Comparison of ENCODE assay signal across 8 cellular contexts in the genomic region with DNA sequence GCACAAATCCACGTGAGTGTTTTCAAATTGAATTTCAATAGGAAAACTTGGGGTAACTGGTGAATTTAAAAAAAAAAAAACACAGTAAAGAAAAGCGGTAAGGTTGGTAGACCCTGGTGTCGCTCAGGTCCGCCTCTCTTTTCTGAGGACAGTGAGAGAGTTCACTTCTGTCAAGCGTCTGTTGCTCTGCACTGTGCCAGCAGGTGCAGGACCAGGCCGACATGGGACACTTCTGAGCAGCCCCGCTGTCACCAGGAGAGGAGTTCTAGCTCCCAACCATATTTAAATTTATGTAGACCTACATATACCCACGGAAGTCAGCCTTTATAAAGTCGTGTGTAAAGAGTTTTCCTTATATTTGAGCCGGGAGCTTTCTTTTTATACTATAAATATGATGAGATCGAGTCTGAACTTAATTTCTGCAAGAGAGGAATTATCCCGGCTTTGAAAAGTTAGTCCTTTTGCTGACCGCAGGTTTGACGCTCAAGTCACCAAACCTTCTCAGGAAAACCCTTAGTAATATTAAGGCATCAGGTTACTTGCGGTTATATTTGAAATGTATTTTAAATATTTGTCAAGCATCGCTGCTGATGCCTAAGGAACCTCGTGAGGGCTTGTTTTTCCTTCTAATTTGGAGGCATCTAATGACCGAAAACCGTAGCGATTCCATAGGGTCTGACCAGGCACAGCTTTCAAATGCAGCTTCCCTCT. TPM values are rescaled to one million over a fixed set of nuclear protein-coding genes. Genes with fewer than 3 reads are reported as not detected.
DNase-seq lines count a peak whose midpoint lies in the region; ATAC-seq lines count a peak whose summit lies in the region.

No MANE protein-coding gene starts in this region.

- H3K4me3 ChIP-seq in neuron (ENCODE audit: low read length) (peak overlapping the region; percentile 50), SJCRH30 (no peak overlapping the region)

- ATAC-seq in GM18870 (IDR thresholded peaks at IDR 0.05; ENCODE audit: unreplicated experiment) (peak; percentile 40), HG02884 (IDR thresholded peaks at IDR 0.05; ENCODE audit: unreplicated experiment) (peak; percentile 29)

- H3K4me1 ChIP-seq in neuron (ENCODE audit: insufficient read depth, low read length), result peaks cover 21% of the 10 kb centered on the region
- no peaks in the 10 kb centered on the region for H3K4me1 ChIP-seq in SJCRH30

- H3K36me3 ChIP-seq in neuron (ENCODE audit: insufficient read depth, low read length) (no peaks in the 10 kb centered on the region), SJCRH30 (no peaks in the 10 kb centered on the region)

- DNase-seq in T follicular helper cell (ENCODE audit: low read depth) (peak; percentile 51), SJCRH30 (no peak), D341Med (ENCODE audit: low spot score) (no peak), Ammon's horn (ENCODE audit: low spot score) (no peak)
- DNase-seq in central memory CD4-positive, alpha-beta T cell, result peak; percentile 62

- peak overlapping the region; percentile 64 for H2AFZ ChIP-seq in neuron (ENCODE audit: low read depth, low read length)

- no peak overlapping the region for H3K27ac ChIP-seq in SJCRH30

- H3K9me3 ChIP-seq in neuron (ENCODE audit: low read length), result peaks cover 2% of the 10 kb centered on the region
- H3K9me3 ChIP-seq in SJCRH30 (replicated peaks), result no peaks in the 10 kb centered on the region

- H3K27me3 ChIP-seq in neuron (ENCODE audit: insufficient read depth, low read length) (peaks cover 12% of the 10 kb centered on the region), SJCRH30 (no peaks in the 10 kb centered on the region; the same call in 1 of the 2 replicates)

RNA-seq across cellular contexts. Expression of a gene that starts 0.6 kb away (rescaled TPM):
- not detected in 2 replicates for total RNA-seq in SJCRH30 (2014; rRNA removed; shearing (Covaris generic))

Comparison
In these comparisons a context has a peak if more than half of its experiments do, and no peak if none do; other contexts are left out.
1. DNase-seq: peak in T follicular helper cell (single experiment) and central memory CD4-positive, alpha-beta T cell (single experiment); none in SJCRH30 (0 of 2), D341Med (single experiment) and Ammon's horn (single experiment).